28 cellular contexts compared by ENCODE assay signal in genomic region chr9:90697782-90698181, GRCh38. TPM values are rescaled to one million over a fixed set of nuclear protein-coding genes. Genes with fewer than 3 reads are reported as not detected.
"Had no signal": no experiment of that assay in that cellular context is flagged by ENCODE, and none has a peak within 500 bp of the region (broad histone marks: within the 10 kb centered on the region; RNA-seq: fewer than 3 reads in every experiment).

No MANE protein-coding gene starts in this region.

- DNase-seq: Karpas-422, KBM-7, NCI-H1092, NCI-H1105 treated with DMSO at 0.1 percent for 48 hours, NCI-H1417 treated with DMSO at 0.1 percent for 48 hours, NCI-H146, NCI-H1694 treated with DMSO at 0.1 percent for 48 hours, NCI-H1930, NCI-H2081, NCI-H2107, NCI-H2171, NCI-H226, NCI-H446, NCI-H510A, NCI-H524 treated with DMSO at 0.1 percent for 48 hours, NCI-H69, NCI-H774, OCI-M1, PC-9, Peyer's patch, SHP77 treated with DMSO at 0.1 percent for 48 hours, SJCRH30, T-helper 1 cell had no signal

- ATAC-seq: Right ventricle myocardium inferior, SK-N-SH treated with all-trans-retinoic acid at 6 μM for 48 hours had no signal

- H3K4me3 ChIP-seq: PC-9, Peyer's patch, SJCRH30 had no signal

- H3K27ac ChIP-seq: PC-9, Peyer's patch, SJCRH30 had no signal

- H3K27me3 ChIP-seq: Peyer's patch had no signal

- H3K4me1 ChIP-seq: Peyer's patch, SJCRH30 had no signal

- H3K9me3 ChIP-seq: Peyer's patch had no signal

- H3K36me3 ChIP-seq: Peyer's patch, SJCRH30 had no signal

RNA-seq across cellular contexts. Expression of gene DIRAS2, which starts 55.2 kb away (rescaled TPM):
- total RNA-seq: HT-29, M059J, PC-9, Right ventricle myocardium inferior, RPMI7951, SJCRH30 had no signal
